In genomic region chr2:180004731-180005130, GRCh38 we compare ENCODE assay signal across 19 cellular contexts. TPM values are rescaled to one million over a fixed set of nuclear protein-coding genes. Genes with fewer than 3 reads are reported as not detected.
DNase-seq lines count a peak whose midpoint lies in the region; ATAC-seq and TF ChIP-seq lines count a peak whose summit lies in the region.
"Had no signal": no experiment of that assay in that cellular context is flagged by ENCODE, and none has a peak within 500 bp of the region (broad histone marks: within the 10 kb centered on the region; RNA-seq: fewer than 3 reads in every experiment).

No MANE protein-coding gene starts in this region.

- H3K27ac Mint-ChIP-seq in nephron progenitor cell = no peak overlapping the region
- H3K27ac Mint-ChIP-seq: activated CD8-positive, alpha-beta T cell treated with anti-CD3 and anti-CD28 coated beads for 36 hours had no signal

- no peaks in the 10 kb centered on the region for H3K27me3 ChIP-seq in SK-N-SH (ENCODE audit: insufficient read depth)
- H3K27me3 ChIP-seq in HL-60 (ENCODE audit: insufficient read depth, poor library complexity, severe bottlenecking) = no peaks in the 10 kb centered on the region
- H3K27me3 ChIP-seq in adipocyte (replicated peaks; ENCODE audit: control insufficient read depth, insufficient read depth, low read length) = no peaks in the 10 kb centered on the region
- H3K27me3 ChIP-seq: pancreas had no signal

- 82% methylated on average over 5 of the region's 5 CpGs for WGBS in SK-N-SH (ENCODE audit: low lambda C conversion rate)

- no peak for TF ChIP-seq RAD21 in SK-N-SH (IDR thresholded peaks at IDR 0.05; ENCODE audit: low read length)

- peak overlapping the region; percentile 70; the same call in 1 of the 2 replicates for H3K4me2 ChIP-seq in SK-N-SH
- H3K4me2 ChIP-seq: KMS-11 had no signal

- H3K27ac ChIP-seq in SK-N-SH (ENCODE audit: low read depth in 2 of 2, low read length in 1 of 2) (no peak overlapping the region), HL-60 (replicated peaks) (peak overlapping the region; percentile 95)
- H3K27ac ChIP-seq: 22Rv1, C4-2B, KMS-11, pancreas, skin epidermis had no signal

- H3K4me1 Mint-ChIP-seq in nephron progenitor cell = peaks cover 21% of the 10 kb centered on the region

- H3K9ac ChIP-seq in SK-N-SH (no peak overlapping the region), adipocyte (ENCODE audit: low read length) (no peak overlapping the region)
- H3K9ac ChIP-seq: KMS-11 had no signal

- POLR2A ChIA-PET in SK-N-SH (lab: Yijun Ruan, JAX) = no interaction called here

- H3K36me3 ChIP-seq in SK-N-SH (replicated peaks in 1 of 2; ENCODE audit: control insufficient read depth in 1 of 2, insufficient read depth in 2 of 2, low read length in 1 of 2) (peaks cover 2 to 4% of the 10 kb centered on the region in 2 experiments), adipocyte (ENCODE audit: control insufficient read depth, insufficient read depth, low read length, severe bottlenecking) (no peaks in the 10 kb centered on the region)
- H3K36me3 ChIP-seq: pancreas had no signal

- 0 out of 2 replicates have a peak, but pooled peaks cover 12% of the 10 kb centered on the region for H4K20me1 ChIP-seq in SK-N-SH (ENCODE audit: insufficient read depth)

- peaks cover 4% of the 10 kb centered on the region for H3K27me3 Mint-ChIP-seq in nephron progenitor cell (ENCODE audit: low read depth, poor library complexity)
- H3K27me3 Mint-ChIP-seq: activated CD8-positive, alpha-beta T cell treated with anti-CD3 and anti-CD28 coated beads for 36 hours had no signal

- no peaks in the 10 kb centered on the region for H3F3A ChIP-seq in SK-N-SH (replicated peaks; ENCODE audit: insufficient read depth)

- H3K4me3 ChIP-seq in SK-N-SH (ENCODE audit: low read depth in 2 of 2, low read length in 1 of 2) (no peak overlapping the region), HL-60 (replicated peaks; ENCODE audit: insufficient read depth, low read length) (no peak overlapping the region), adipocyte (ENCODE audit: low read length) (peak overlapping the region; percentile 16)
- H3K4me3 ChIP-seq: pancreas, skin epidermis had no signal

- H3K36me3 Mint-ChIP-seq in nephron progenitor cell (ENCODE audit: low read depth) = peaks cover 9% of the 10 kb centered on the region

- H3K9me3 ChIP-seq in SK-N-SH (no peaks in the 10 kb centered on the region), adipocyte (ENCODE audit: control insufficient read depth, low read length) (no peaks in the 10 kb centered on the region)
- H3K9me3 ChIP-seq: pancreas had no signal

- no peak overlapping the region for H2AFZ ChIP-seq in SK-N-SH (ENCODE audit: low read depth)

- ATAC-seq in SK-N-SH treated with all-trans-retinoic acid at 6 μM for 48 hours = no peak
- ATAC-seq: activated CD8-positive, alpha-beta T cell treated with anti-CD3 and anti-CD28 coated beads for 36 hours; pancreas had no signal

- H3K4me1 ChIP-seq in SK-N-SH (ENCODE audit: control insufficient read depth in 1 of 2, insufficient read depth in 2 of 2, low read depth in 1 of 2, low read length in 1 of 2) (peaks cover 5 to 6% of the 10 kb centered on the region in 2 experiments; a peak in 2 of 4 replicates), adipocyte (ENCODE audit: control insufficient read depth, insufficient read depth, low read length) (peaks cover 16% of the 10 kb centered on the region)

- H3K9me3 Mint-ChIP-seq in nephron progenitor cell = no peaks in the 10 kb centered on the region
- H3K9me3 Mint-ChIP-seq: activated CD8-positive, alpha-beta T cell treated with anti-CD3 and anti-CD28 coated beads for 36 hours had no signal

- peak overlapping the region; percentile 78 for H3K4me3 Mint-ChIP-seq in nephron progenitor cell

- no peak for TF ChIP-seq EP300 in SK-N-SH (IDR thresholded peaks at IDR 0.05; ENCODE audit: borderline replicate concordance in 1 of 2, low read depth in 1 of 2, low read length in 1 of 2)

- H3K79me2 ChIP-seq in SK-N-SH (ENCODE audit: insufficient read depth) = peaks cover 67% of the 10 kb centered on the region

- DNase-seq in SK-N-SH (no peak), HL-60 (ENCODE audit: low read depth in 1 of 2, low spot score in 1 of 2) (no peak), adipocyte (ENCODE audit: low read depth) (no peak), nephron progenitor cell (no peak), hepatic stellate cell (ENCODE audit: low spot score) (no peak), NCI-H1417 treated with DMSO at 0.1 percent for 48 hours (lab: John Stamatoyannopoulos, UW) (no peak), medulla oblongata (ENCODE audit: extremely low spot score) (no peak)
- DNase-seq: activated CD8-positive, alpha-beta T cell treated with anti-CD3 and anti-CD28 coated beads for 36 hours; activated gamma-delta T cell; NCI-H1436; NCI-H345; pancreas; SHP77 treated with DMSO at 0.1 percent for 48 hours; trophoblast cell had no signal

- no peaks in the 10 kb centered on the region for H3K9me2 ChIP-seq in SK-N-SH

- CTCF ChIA-PET in SK-N-SH (lab: Yijun Ruan, JAX) = no interaction called here

- TF ChIP-seq CTCF in SK-N-SH (IDR thresholded peaks at IDR 0.05) (no peak), HL-60 (IDR thresholded peaks at IDR 0.05; ENCODE audit: insufficient read depth, low read length) (no peak), nephron progenitor cell (IDR thresholded peaks at IDR 0.05) (no peak)

TF ChIP-seq in SK-N-SH, 30 proteins besides CTCF, POLR2A, EP300 and RAD21 (continues in another document):
- TF ChIP-seq POLR2AphosphoS5 (IDR thresholded peaks at IDR 0.05; ENCODE audit: low read depth, low read length) (no peak), EZH2phosphoT487 (IDR thresholded peaks at IDR 0.05; ENCODE audit: borderline replicate concordance, low read depth) (no peak), FOSL2 (IDR thresholded peaks at IDR 0.05; ENCODE audit: borderline replicate concordance, low read depth) (no peak), CHD2 (IDR thresholded peaks at IDR 0.05; ENCODE audit: low read length, partially characterized antibody) (no peak), SMC3 (IDR thresholded peaks at IDR 0.05; ENCODE audit: low read depth, low read length) (no peak), USF1 (IDR thresholded peaks at IDR 0.05; ENCODE audit: borderline replicate concordance, low read depth) (no peak), ZBTB33 (IDR thresholded peaks at IDR 0.05; ENCODE audit: borderline replicate concordance, low read depth) (no peak), JUND (IDR thresholded peaks at IDR 0.05) (no peak)

TF ChIP-seq in SK-N-SH treated with all-trans-retinoic acid at 6 μM for 48 hours, 23 proteins besides CTCF, POLR2A, EP300 and RAD21 (continues in another document):
- TF ChIP-seq ZNF565 (CRISPR knock-in tag; conservative IDR thresholded peaks at IDR 0.05; ENCODE audit: low read depth) = no peak
- TF ChIP-seq ESRRG (CRISPR knock-in tag; IDR thresholded peaks at IDR 0.05) = no peak
- no peak for TF ChIP-seq GLIS3 (CRISPR knock-in tag; IDR thresholded peaks at IDR 0.05)
- TF ChIP-seq PPARA (CRISPR knock-in tag; IDR thresholded peaks at IDR 0.05; ENCODE audit: borderline replicate concordance) = no peak
- no peak for TF ChIP-seq OSR1 (CRISPR knock-in tag; IDR thresholded peaks at IDR 0.05)
- TF ChIP-seq ZNF70 (CRISPR knock-in tag; IDR thresholded peaks at IDR 0.05) = no peak
- TF ChIP-seq SNAI2 (CRISPR knock-in tag; IDR thresholded peaks at IDR 0.05) = no peak
- TF ChIP-seq ZFP30 (CRISPR knock-in tag; IDR thresholded peaks at IDR 0.05) = no peak
- TF ChIP-seq ZC3H10 (CRISPR knock-in tag; IDR thresholded peaks at IDR 0.05) = no peak
- no peak for TF ChIP-seq PATZ1 (CRISPR knock-in tag; IDR thresholded peaks at IDR 0.05; ENCODE audit: borderline replicate concordance)
- TF ChIP-seq TCF4 (CRISPR knock-in tag; IDR thresholded peaks at IDR 0.05; ENCODE audit: borderline replicate concordance) = no peak
- TF ChIP-seq RARB (CRISPR knock-in tag; IDR thresholded peaks at IDR 0.05) = no peak
- no peak for TF ChIP-seq ISL1 (CRISPR knock-in tag; IDR thresholded peaks at IDR 0.05)
- no peak for TF ChIP-seq ARNTL (CRISPR knock-in tag; IDR thresholded peaks at IDR 0.05; ENCODE audit: borderline replicate concordance, low read depth)
- no peak for TF ChIP-seq CSDC2 (CRISPR knock-in tag; IDR thresholded peaks at IDR 0.05)

RNA-seq across cellular contexts. Expression of gene CWC22, which starts 2.4 kb away (rescaled TPM):
- polyA plus RNA-seq in SK-N-SH (2012; rRNA removed) = 2.7 and 3.2 TPM in 2 replicates
- polyA plus RNA-seq in SK-N-SH (2012; cell fraction: cytosol; rRNA removed) = 4.5 and 6.7 TPM in 2 replicates
- 3.2 and 6.1 TPM in 2 replicates for polyA plus RNA-seq in SK-N-SH (2012; cell fraction: nucleus; rRNA removed)
